Comparison of ENCODE assay signal across 1 cellular context in the genomic region with DNA sequence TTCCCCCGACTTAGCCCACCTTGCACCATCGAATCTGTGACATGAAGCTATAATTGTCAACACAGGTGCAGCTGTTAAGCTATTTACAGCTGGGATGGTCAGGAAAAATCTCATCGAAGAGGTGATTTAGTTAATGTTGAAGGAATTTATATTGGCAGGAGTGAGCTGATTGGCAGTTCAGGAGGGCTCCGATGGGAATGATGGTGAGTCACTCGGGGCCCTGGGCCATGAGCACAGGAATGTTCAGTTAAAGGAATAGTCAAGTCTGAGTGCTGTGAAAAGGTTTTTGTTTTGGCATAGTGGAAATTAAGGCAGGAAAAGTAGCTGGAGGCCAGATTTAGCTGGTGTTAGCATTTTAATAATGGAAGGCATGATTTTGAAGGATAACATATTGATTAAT.
TF ChIP-seq lines count a peak whose summit lies in the region.

No MANE protein-coding gene starts in this region.

TF ChIP-seq in IMR-90, 13 proteins besides CTCF, POLR2A, EP300 and RAD21:
- TF ChIP-seq NFE2L2 (IDR thresholded peaks at IDR 0.05; ENCODE audit: low read depth, low read length) (no peak), RCOR1 (IDR thresholded peaks at IDR 0.05; ENCODE audit: insufficient replicate concordance, low read length) (no peak), BHLHE40 (IDR thresholded peaks at IDR 0.05; ENCODE audit: low read depth, low read length) (no peak), FOS (IDR thresholded peaks at IDR 0.05; ENCODE audit: low read depth, low read length) (no peak), CEBPB (IDR thresholded peaks at IDR 0.05; ENCODE audit: low read depth, low read length) (no peak), MAFK (IDR thresholded peaks at IDR 0.05; ENCODE audit: low read depth, low read length) (no peak), RFX5 (IDR thresholded peaks at IDR 0.05; ENCODE audit: low read depth, low read length) (no peak)
- TF ChIP-seq, protein P1, sequence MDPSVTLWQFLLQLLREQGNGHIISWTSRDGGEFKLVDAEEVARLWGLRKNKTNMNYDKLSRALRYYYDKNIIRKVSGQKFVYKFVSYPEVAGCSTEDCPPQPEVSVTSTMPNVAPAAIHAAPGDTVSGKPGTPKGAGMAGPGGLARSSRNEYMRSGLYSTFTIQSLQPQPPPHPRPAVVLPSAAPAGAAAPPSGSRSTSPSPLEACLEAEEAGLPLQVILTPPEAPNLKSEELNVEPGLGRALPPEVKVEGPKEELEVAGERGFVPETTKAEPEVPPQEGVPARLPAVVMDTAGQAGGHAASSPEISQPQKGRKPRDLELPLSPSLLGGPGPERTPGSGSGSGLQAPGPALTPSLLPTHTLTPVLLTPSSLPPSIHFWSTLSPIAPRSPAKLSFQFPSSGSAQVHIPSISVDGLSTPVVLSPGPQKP (IDR thresholded peaks at IDR 0.05; ENCODE audit: borderline replicate concordance, low read depth, low read length) = no peak
